In the genomic region with DNA sequence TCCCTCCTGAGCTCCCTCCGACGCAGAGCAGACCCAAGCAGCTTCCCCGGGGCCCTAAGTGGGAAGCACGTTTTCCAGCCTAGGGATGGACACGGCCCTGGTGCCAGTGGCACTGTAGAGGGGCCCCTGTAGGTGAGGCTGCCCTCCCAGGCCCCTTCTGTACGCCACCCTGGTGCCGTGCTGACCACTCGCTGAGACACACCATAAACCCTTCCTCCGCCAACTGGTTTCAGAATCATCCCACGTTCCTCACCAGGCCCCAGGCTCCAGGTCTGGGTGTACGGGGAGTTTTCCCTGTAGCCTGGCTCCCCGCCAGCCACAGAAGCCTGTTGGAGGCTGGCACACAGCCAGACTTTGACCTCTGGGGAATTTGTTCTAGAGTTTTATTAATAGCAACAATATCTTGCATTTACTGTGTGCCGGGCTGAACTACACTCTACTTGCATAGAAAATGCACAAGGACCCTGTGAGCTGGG, we compare ENCODE assay signal across 1 cellular context.
A peak's percentile ranks its signal among the peaks of the same experiment; 100 is the strongest.
TF ChIP-seq lines count a peak whose summit lies in the region.

No MANE protein-coding gene starts in this region.

TF ChIP-seq in K562, 482 proteins besides CTCF, POLR2A, EP300 and RAD21:
- TF ChIP-seq NFIC (IDR thresholded peaks at IDR 0.05) (peak; percentile 92), EZH2 (IDR thresholded peaks at IDR 0.05; ENCODE audit: borderline replicate concordance, low read depth, low read length) (no peak)
- TF ChIP-seq, protein P1, sequence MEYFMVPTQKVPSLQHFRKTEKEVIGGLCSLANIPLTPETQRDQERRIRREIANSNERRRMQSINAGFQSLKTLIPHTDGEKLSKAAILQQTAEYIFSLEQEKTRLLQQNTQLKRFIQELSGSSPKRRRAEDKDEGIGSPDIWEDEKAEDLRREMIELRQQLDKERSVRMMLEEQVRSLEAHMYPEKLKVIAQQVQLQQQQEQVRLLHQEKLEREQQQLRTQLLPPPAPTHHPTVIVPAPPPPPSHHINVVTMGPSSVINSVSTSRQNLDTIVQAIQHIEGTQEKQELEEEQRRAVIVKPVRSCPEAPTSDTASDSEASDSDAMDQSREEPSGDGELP (CRISPR knock-in tag; IDR thresholded peaks at IDR 0.05; ENCODE audit: borderline replicate concordance): 0 out of 2 replicates have a peak, but pooled peaks have one; percentile 7
